Comparison of ENCODE assay signal across 2 cellular contexts in the genomic region with DNA sequence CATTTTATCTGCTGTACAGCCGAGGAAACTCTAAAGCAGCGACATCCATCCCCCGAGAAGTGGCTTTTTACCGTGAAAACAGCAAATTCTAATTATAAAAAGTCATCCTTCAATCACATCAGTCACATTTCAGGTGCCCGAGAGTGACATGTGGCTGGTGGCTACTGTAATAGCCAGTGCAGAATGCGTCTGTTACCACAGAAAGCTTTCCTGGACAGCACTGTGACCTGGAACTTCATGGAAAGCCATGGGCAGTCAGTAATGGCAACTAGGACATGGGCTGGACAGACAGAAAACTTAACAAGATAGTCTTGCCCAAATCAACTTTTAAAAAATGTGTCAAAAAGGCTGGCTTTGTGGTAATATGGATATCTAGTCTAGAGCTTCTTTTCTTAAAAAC.
TF ChIP-seq lines count a peak whose summit lies in the region.

No MANE protein-coding gene starts in this region.

TF ChIP-seq in SK-N-SH, 30 proteins besides CTCF, POLR2A, EP300 and RAD21:
- TF ChIP-seq RFX5 (IDR thresholded peaks at IDR 0.05; ENCODE audit: low read length) (no peak), YY1 (IDR thresholded peaks at IDR 0.05; ENCODE audit: low read depth) (no peak), GABPA (IDR thresholded peaks at IDR 0.05; ENCODE audit: low read depth) (no peak), TCF12 (IDR thresholded peaks at IDR 0.05) (no peak), RXRA (IDR thresholded peaks at IDR 0.05; ENCODE audit: borderline replicate concordance, low read depth) (no peak), SIN3A (IDR thresholded peaks at IDR 0.05; ENCODE audit: borderline replicate concordance, low read depth, low read length) (no peak), NFIC (IDR thresholded peaks at IDR 0.05; ENCODE audit: borderline replicate concordance) (no peak), POLR2AphosphoS5 (IDR thresholded peaks at IDR 0.05; ENCODE audit: low read depth, low read length) (no peak), NRF1 (IDR thresholded peaks at IDR 0.05; ENCODE audit: low read depth, low read length) (no peak)
- TF ChIP-seq, protein P1, sequence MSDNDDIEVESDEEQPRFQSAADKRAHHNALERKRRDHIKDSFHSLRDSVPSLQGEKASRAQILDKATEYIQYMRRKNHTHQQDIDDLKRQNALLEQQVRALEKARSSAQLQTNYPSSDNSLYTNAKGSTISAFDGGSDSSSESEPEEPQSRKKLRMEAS (IDR thresholded peaks at IDR 0.05; ENCODE audit: low read depth): no peak
- TF ChIP-seq, protein P2, sequence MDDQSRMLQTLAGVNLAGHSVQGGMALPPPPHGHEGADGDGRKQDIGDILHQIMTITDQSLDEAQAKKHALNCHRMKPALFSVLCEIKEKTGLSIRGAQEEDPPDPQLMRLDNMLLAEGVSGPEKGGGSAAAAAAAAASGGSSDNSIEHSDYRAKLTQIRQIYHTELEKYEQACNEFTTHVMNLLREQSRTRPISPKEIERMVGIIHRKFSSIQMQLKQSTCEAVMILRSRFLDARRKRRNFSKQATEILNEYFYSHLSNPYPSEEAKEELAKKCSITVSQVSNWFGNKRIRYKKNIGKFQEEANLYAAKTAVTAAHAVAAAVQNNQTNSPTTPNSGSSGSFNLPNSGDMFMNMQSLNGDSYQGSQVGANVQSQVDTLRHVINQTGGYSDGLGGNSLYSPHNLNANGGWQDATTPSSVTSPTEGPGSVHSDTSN (IDR thresholded peaks at IDR 0.05): no peak

TF ChIP-seq in SK-N-SH treated with all-trans-retinoic acid at 6 μM for 48 hours, 23 proteins besides CTCF, POLR2A, EP300 and RAD21:
- TF ChIP-seq, protein P3, sequence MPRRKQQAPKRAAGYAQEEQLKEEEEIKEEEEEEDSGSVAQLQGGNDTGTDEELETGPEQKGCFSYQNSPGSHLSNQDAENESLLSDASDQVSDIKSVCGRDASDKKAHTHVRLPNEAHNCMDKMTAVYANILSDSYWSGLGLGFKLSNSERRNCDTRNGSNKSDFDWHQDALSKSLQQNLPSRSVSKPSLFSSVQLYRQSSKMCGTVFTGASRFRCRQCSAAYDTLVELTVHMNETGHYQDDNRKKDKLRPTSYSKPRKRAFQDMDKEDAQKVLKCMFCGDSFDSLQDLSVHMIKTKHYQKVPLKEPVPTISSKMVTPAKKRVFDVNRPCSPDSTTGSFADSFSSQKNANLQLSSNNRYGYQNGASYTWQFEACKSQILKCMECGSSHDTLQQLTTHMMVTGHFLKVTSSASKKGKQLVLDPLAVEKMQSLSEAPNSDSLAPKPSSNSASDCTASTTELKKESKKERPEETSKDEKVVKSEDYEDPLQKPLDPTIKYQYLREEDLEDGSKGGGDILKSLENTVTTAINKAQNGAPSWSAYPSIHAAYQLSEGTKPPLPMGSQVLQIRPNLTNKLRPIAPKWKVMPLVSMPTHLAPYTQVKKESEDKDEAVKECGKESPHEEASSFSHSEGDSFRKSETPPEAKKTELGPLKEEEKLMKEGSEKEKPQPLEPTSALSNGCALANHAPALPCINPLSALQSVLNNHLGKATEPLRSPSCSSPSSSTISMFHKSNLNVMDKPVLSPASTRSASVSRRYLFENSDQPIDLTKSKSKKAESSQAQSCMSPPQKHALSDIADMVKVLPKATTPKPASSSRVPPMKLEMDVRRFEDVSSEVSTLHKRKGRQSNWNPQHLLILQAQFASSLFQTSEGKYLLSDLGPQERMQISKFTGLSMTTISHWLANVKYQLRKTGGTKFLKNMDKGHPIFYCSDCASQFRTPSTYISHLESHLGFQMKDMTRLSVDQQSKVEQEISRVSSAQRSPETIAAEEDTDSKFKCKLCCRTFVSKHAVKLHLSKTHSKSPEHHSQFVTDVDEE (CRISPR knock-in tag; IDR thresholded peaks at IDR 0.05): no peak
- TF ChIP-seq, protein P4, sequence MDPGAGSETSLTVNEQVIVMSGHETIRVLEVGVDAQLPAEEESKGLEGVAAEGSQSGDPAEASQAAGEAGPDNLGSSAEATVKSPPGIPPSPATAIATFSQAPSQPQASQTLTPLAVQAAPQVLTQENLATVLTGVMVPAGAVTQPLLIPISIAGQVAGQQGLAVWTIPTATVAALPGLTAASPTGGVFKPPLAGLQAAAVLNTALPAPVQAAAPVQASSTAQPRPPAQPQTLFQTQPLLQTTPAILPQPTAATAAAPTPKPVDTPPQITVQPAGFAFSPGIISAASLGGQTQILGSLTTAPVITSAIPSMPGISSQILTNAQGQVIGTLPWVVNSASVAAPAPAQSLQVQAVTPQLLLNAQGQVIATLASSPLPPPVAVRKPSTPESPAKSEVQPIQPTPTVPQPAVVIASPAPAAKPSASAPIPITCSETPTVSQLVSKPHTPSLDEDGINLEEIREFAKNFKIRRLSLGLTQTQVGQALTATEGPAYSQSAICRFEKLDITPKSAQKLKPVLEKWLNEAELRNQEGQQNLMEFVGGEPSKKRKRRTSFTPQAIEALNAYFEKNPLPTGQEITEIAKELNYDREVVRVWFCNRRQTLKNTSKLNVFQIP (CRISPR knock-in tag; IDR thresholded peaks at IDR 0.05; ENCODE audit: borderline replicate concordance, low read depth): no peak
- TF ChIP-seq ISL1 (CRISPR knock-in tag; IDR thresholded peaks at IDR 0.05) (no peak), ZNF70 (CRISPR knock-in tag; IDR thresholded peaks at IDR 0.05) (no peak), GLIS3 (CRISPR knock-in tag; IDR thresholded peaks at IDR 0.05) (no peak), ZFP3 (CRISPR knock-in tag; IDR thresholded peaks at IDR 0.05) (no peak), CSDC2 (CRISPR knock-in tag; IDR thresholded peaks at IDR 0.05) (no peak), ZFP30 (CRISPR knock-in tag; IDR thresholded peaks at IDR 0.05) (no peak)
- TF ChIP-seq, protein P5, sequence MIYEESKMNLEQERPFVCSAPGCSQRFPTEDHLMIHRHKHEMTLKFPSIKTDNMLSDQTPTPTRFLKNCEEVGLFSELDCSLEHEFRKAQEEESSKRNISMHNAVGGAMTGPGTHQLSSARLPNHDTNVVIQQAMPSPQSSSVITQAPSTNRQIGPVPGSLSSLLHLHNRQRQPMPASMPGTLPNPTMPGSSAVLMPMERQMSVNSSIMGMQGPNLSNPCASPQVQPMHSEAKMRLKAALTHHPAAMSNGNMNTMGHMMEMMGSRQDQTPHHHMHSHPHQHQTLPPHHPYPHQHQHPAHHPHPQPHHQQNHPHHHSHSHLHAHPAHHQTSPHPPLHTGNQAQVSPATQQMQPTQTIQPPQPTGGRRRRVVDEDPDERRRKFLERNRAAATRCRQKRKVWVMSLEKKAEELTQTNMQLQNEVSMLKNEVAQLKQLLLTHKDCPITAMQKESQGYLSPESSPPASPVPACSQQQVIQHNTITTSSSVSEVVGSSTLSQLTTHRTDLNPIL (CRISPR knock-in tag; IDR thresholded peaks at IDR 0.05; ENCODE audit: low read depth): no peak
